In genomic region chr2:201882353-201883095, GRCh38 we compare ENCODE assay signal across 9 cellular contexts.
DNase-seq lines count a peak whose midpoint lies in the region; ATAC-seq and TF ChIP-seq lines count a peak whose summit lies in the region.
"Had no signal": no experiment of that assay in that cellular context is flagged by ENCODE, and none has a peak within 500 bp of the region (broad histone marks: within the 10 kb centered on the region; RNA-seq: fewer than 3 reads in every experiment).

No MANE protein-coding gene starts in this region.

- H3K27me3 ChIP-seq in DOHH2 (ENCODE audit: control insufficient read depth, low read length) = peaks cover 58% of the 10 kb centered on the region
- H3K27me3 ChIP-seq in gastroesophageal sphincter = no peaks in the 10 kb centered on the region
- H3K27me3 ChIP-seq in transverse colon = peaks cover 6% of the 10 kb centered on the region

- peak overlapping the region; percentile 43 for H3K4me2 ChIP-seq in DOHH2 (ENCODE audit: low read length)

- H3K4me1 ChIP-seq in DOHH2 (ENCODE audit: control insufficient read depth, low read length) (peaks cover 8% of the 10 kb centered on the region), gastroesophageal sphincter (peaks cover 5 to 34% (median 5%) of the 10 kb centered on the region in 3 donors), transverse colon (peaks cover 0 to 5% (median 4%) of the 10 kb centered on the region in 4 donors)

- H4K20me1 ChIP-seq in DOHH2 (ENCODE audit: control insufficient read depth, insufficient read depth, low read depth, low read length) = no peaks in the 10 kb centered on the region

- H3K9me3 ChIP-seq in DOHH2 (ENCODE audit: control insufficient read depth, insufficient read depth, low read length) (no peaks in the 10 kb centered on the region), gastroesophageal sphincter (no peaks in the 10 kb centered on the region), transverse colon (no peaks in the 10 kb centered on the region)

- in situ Hi-C loops in transverse colon (cut with MboI; ENCODE audit: low pct_ligation_motif_present in 1 of 4, low pct_unique_long_range_greater_than_20kb in 1 of 4, low sequenced_read_pairs in 3 of 4) = no loop called here

- H3K9me2 ChIP-seq in DOHH2 (replicated peaks; ENCODE audit: control insufficient read depth, low read length) = no peaks in the 10 kb centered on the region

- TF ChIP-seq POLR2A in gastroesophageal sphincter (IDR thresholded peaks at IDR 0.05) = no peak
- no peak for TF ChIP-seq POLR2A in transverse colon (IDR thresholded peaks at IDR 0.05)

- H3K36me3 ChIP-seq in DOHH2 (ENCODE audit: control insufficient read depth, low read length) (no peaks in the 10 kb centered on the region), gastroesophageal sphincter (no peaks in the 10 kb centered on the region), transverse colon (no peaks in the 10 kb centered on the region)

- TF ChIP-seq EP300 in gastroesophageal sphincter (IDR thresholded peaks at IDR 0.05) (no peak), transverse colon (IDR thresholded peaks at IDR 0.05; ENCODE audit: low read depth) (no peak)

- DNase-seq in H4 (ENCODE audit: low spot score) (peak; percentile 73), RPMI8226 (peak; percentile 56), left cardiac atrium (no peak), LoVo (ENCODE audit: low spot score) (no peak), transverse colon (no peak)

- TF ChIP-seq CTCF in DOHH2 (IDR thresholded peaks at IDR 0.05; ENCODE audit: low read depth, low read length, poor library complexity, severe bottlenecking) = no peak
- no peak for TF ChIP-seq CTCF in gastroesophageal sphincter (IDR thresholded peaks at IDR 0.05)
- no peak for TF ChIP-seq CTCF in transverse colon (IDR thresholded peaks at IDR 0.05)

- intact Hi-C loops in left cardiac atrium (cut with DNase I) = loop anchor here in 1 of 2 donors (10.0 kb wide), 1 partner anchor 152 kb away; the partner anchor contains the start of gene FZD7
- intact Hi-C loops in transverse colon (cut with DNase I; ENCODE audit: low total_unique reads) = no loop called here

- H3K27ac ChIP-seq in DOHH2 (ENCODE audit: low read depth, low read length) (no peak overlapping the region), gastroesophageal sphincter (no peak overlapping the region), transverse colon (no peak overlapping the region)

- ATAC-seq in left cardiac atrium = peak; percentile 10 to 25
- ATAC-seq in GM21526 (IDR thresholded peaks at IDR 0.05; ENCODE audit: low FRiP score, unreplicated experiment) = no peak
- no peak for ATAC-seq in gastroesophageal sphincter
- ATAC-seq: K562 had no signal

- 51 to 53% methylated on average over 4 to 13 of the region's 14 CpGs for WGBS in gastroesophageal sphincter (ENCODE audit: low coverage in 1 of 2), 2 donors
- WGBS in transverse colon (ENCODE audit: low coverage in 1 of 2), 2 donors = 18 to 38% methylated on average over 5 to 14 of the region's 14 CpGs

- H3K4me3 ChIP-seq in DOHH2 (ENCODE audit: low read length) (0 out of 2 replicates have a peak overlapping the region, but pooled peaks have one; percentile 10), gastroesophageal sphincter (no peak overlapping the region), transverse colon (no peak overlapping the region)
- H3K4me3 ChIP-seq: K562 had no signal

- no peaks in the 10 kb centered on the region for H3K79me2 ChIP-seq in DOHH2 (ENCODE audit: control insufficient read depth, low read length)

- no peaks in the 10 kb centered on the region for H3F3A ChIP-seq in DOHH2 (ENCODE audit: control insufficient read depth, insufficient read depth)

Comparison
In these comparisons a context has a peak if more than half of its experiments do, and no peak if none do; other contexts are left out.
1. DNase-seq: peak in H4 (single experiment) and RPMI8226 (single experiment); none in left cardiac atrium (single experiment), LoVo (single experiment) and transverse colon (single experiment).
2. ATAC-seq: peak in left cardiac atrium (2 of 2); none in GM21526 (single experiment) and gastroesophageal sphincter (single experiment).